Comparison of ENCODE assay signal across 10 cellular contexts in genomic region chr15:93037341-93038063, GRCh38. TPM values are rescaled to one million over a fixed set of nuclear protein-coding genes. Genes with fewer than 3 reads are reported as not detected.
DNase-seq lines count a peak whose midpoint lies in the region; ATAC-seq and TF ChIP-seq lines count a peak whose summit lies in the region.
"Had no signal": no experiment of that assay in that cellular context is flagged by ENCODE, and none has a peak within 500 bp of the region (broad histone marks: within the 10 kb centered on the region; RNA-seq: fewer than 3 reads in every experiment).

No MANE protein-coding gene starts in this region.

- no peaks in the 10 kb centered on the region for H3K36me3 ChIP-seq in SK-N-SH (replicated peaks in 1 of 2; ENCODE audit: control insufficient read depth in 1 of 2, insufficient read depth in 2 of 2, low read length in 1 of 2)
- H3K36me3 ChIP-seq in adipocyte (ENCODE audit: control insufficient read depth, insufficient read depth, low read length, severe bottlenecking): no peaks in the 10 kb centered on the region
- H3K36me3 ChIP-seq in tibial nerve: peaks cover 0 to 17% (median 0%) of the 10 kb centered on the region in 3 donors

- no peak overlapping the region for H3K4me2 ChIP-seq in SK-N-SH

- no peak for TF ChIP-seq RAD21 in SK-N-SH (IDR thresholded peaks at IDR 0.05; ENCODE audit: low read length)

- H3K27me3 ChIP-seq in SK-N-SH (ENCODE audit: insufficient read depth) (no peaks in the 10 kb centered on the region), adipocyte (replicated peaks; ENCODE audit: control insufficient read depth, insufficient read depth, low read length) (peaks cover 3% of the 10 kb centered on the region), tibial nerve (no peaks in the 10 kb centered on the region)

- H4K20me1 ChIP-seq in SK-N-SH (ENCODE audit: insufficient read depth): no peaks in the 10 kb centered on the region

- 78% methylated on average over 14 of the region's 17 CpGs for WGBS in SK-N-SH (ENCODE audit: low lambda C conversion rate)
- WGBS in tibial nerve, 2 donors: 14 to 25% methylated on average over 14 to 16 of the region's 17 CpGs

- H3K4me1 ChIP-seq in SK-N-SH (ENCODE audit: control insufficient read depth in 1 of 2, insufficient read depth in 2 of 2, low read depth in 1 of 2, low read length in 1 of 2) (peaks cover 0 to 8% of the 10 kb centered on the region in 2 experiments; a peak in 1 of 4 replicates), adipocyte (ENCODE audit: control insufficient read depth, insufficient read depth, low read length) (peaks cover 8% of the 10 kb centered on the region), tibial nerve (peaks cover 0 to 25% (median 14%) of the 10 kb centered on the region in 4 donors)

- H3K9me2 ChIP-seq in SK-N-SH: no peaks in the 10 kb centered on the region

- H3K4me3 ChIP-seq in SK-N-SH (ENCODE audit: low read depth in 2 of 2, low read length in 1 of 2) (no peak overlapping the region), adipocyte (ENCODE audit: low read length) (no peak overlapping the region), tibial nerve (no peak overlapping the region)

- TF ChIP-seq POLR2A in tibial nerve (IDR thresholded peaks at IDR 0.05): no peak

- H2AFZ ChIP-seq in SK-N-SH (ENCODE audit: low read depth): no peak overlapping the region

- no peak overlapping the region for H3K27ac ChIP-seq in SK-N-SH (ENCODE audit: low read depth in 2 of 2, low read length in 1 of 2)
- H3K27ac ChIP-seq in tibial nerve: peak overlapping the region in 2 of 4 donors; percentile 6 to 42

- H3K9ac ChIP-seq in SK-N-SH (no peak overlapping the region), adipocyte (ENCODE audit: low read length) (no peak overlapping the region)

- ATAC-seq in SK-N-SH treated with all-trans-retinoic acid at 6 μM for 48 hours: no peak; the same call in 2 of the 3 replicates
- ATAC-seq in GM21717 (IDR thresholded peaks at IDR 0.05; ENCODE audit: unreplicated experiment): no peak
- no peak for ATAC-seq in GM19023 (IDR thresholded peaks at IDR 0.05; ENCODE audit: unreplicated experiment)

- H3K79me2 ChIP-seq in SK-N-SH (ENCODE audit: insufficient read depth): no peaks in the 10 kb centered on the region

- POLR2A ChIA-PET in SK-N-SH (lab: Yijun Ruan, JAX): no interaction called here

- TF ChIP-seq CTCF in SK-N-SH (IDR thresholded peaks at IDR 0.05) (no peak), tibial nerve (IDR thresholded peaks at IDR 0.05) (peak in 4 of 5 experiments; percentile 22 to 36 (median 28))

- peak; percentile 34 for DNase-seq in SK-N-SH
- DNase-seq in adipocyte (ENCODE audit: low read depth): peak; percentile 58
- peak; percentile 67 to 69 for DNase-seq in hippocampal formation (lab: John Stamatoyannopoulos, UW)
- DNase-seq in tibial nerve (ENCODE audit: low spot score in 2 of 2): peak; percentile 62 to 67
- DNase-seq in DMS114 treated with DMSO at 0.1 percent for 48 hours (lab: John Stamatoyannopoulos, UW; ENCODE audit: unreplicated experiment): no peak
- DNase-seq: CD4-positive, CD25-positive, alpha-beta regulatory T cell; naive B cell had no signal

- no peaks in the 10 kb centered on the region for H3K9me3 ChIP-seq in SK-N-SH
- no peaks in the 10 kb centered on the region for H3K9me3 ChIP-seq in adipocyte (ENCODE audit: control insufficient read depth, low read length)
- H3K9me3 ChIP-seq in tibial nerve: no peaks in the 10 kb centered on the region

- no peaks in the 10 kb centered on the region for H3F3A ChIP-seq in SK-N-SH (replicated peaks; ENCODE audit: insufficient read depth)

- CTCF ChIA-PET in SK-N-SH (lab: Yijun Ruan, JAX): interaction anchor here (0.8 to 4.9 kb wide), 12 partner anchors 9 to 1085 kb away, joined by 3 to 68 read pairs (median 3); no protein-coding TSS in a partner anchor

- TF ChIP-seq EP300 in SK-N-SH (IDR thresholded peaks at IDR 0.05; ENCODE audit: borderline replicate concordance in 1 of 2, low read depth in 1 of 2, low read length in 1 of 2): no peak
- peak in 1 of 2 donors; percentile 66 for TF ChIP-seq EP300 in tibial nerve (IDR thresholded peaks at IDR 0.05)

TF ChIP-seq in SK-N-SH, 30 proteins besides CTCF, POLR2A, EP300 and RAD21:
- TF ChIP-seq YY1 (IDR thresholded peaks at IDR 0.05; ENCODE audit: low read depth): no peak
TF ChIP-seq in SK-N-SH: peak in this region for 0.

TF ChIP-seq in SK-N-SH treated with all-trans-retinoic acid at 6 μM for 48 hours, 23 proteins besides CTCF, POLR2A, EP300 and RAD21:
- TF ChIP-seq ZFP30 (CRISPR knock-in tag; IDR thresholded peaks at IDR 0.05): no peak
- TF ChIP-seq ZNF565 (CRISPR knock-in tag; conservative IDR thresholded peaks at IDR 0.05; ENCODE audit: low read depth): no peak
- no peak for TF ChIP-seq ZC3H10 (CRISPR knock-in tag; IDR thresholded peaks at IDR 0.05)
- TF ChIP-seq PATZ1 (CRISPR knock-in tag; IDR thresholded peaks at IDR 0.05; ENCODE audit: borderline replicate concordance): no peak
- no peak for TF ChIP-seq PPARA (CRISPR knock-in tag; IDR thresholded peaks at IDR 0.05; ENCODE audit: borderline replicate concordance)
- no peak for TF ChIP-seq GLIS3 (CRISPR knock-in tag; IDR thresholded peaks at IDR 0.05)
- TF ChIP-seq TOX (CRISPR knock-in tag; IDR thresholded peaks at IDR 0.05; ENCODE audit: borderline replicate concordance): no peak
- TF ChIP-seq ZNF8 (CRISPR knock-in tag; IDR thresholded peaks at IDR 0.05): no peak
- no peak for TF ChIP-seq BACH2 (CRISPR knock-in tag; IDR thresholded peaks at IDR 0.05; ENCODE audit: borderline replicate concordance)

RNA-seq across cellular contexts. Expression of gene RGMA, which starts 51.5 kb away (rescaled TPM):
- 0.76 and 1.5 TPM in 2 replicates for polyA plus RNA-seq in SK-N-SH (2012; rRNA removed)
- polyA plus RNA-seq in SK-N-SH (2012; cell fraction: cytosol; rRNA removed): 0.76 and 1.3 TPM in 2 replicates
- polyA plus RNA-seq in SK-N-SH (2012; cell fraction: nucleus; rRNA removed): 1.2 and 1.3 TPM in 2 replicates
- 100 to 1,000 TPM in 1 of 4 donors, 10 to 100 TPM in 3; 28.2 to 110 (median 45.6) TPM for total RNA-seq in tibial nerve
- polyA plus RNA-seq: CD4-positive, CD25-positive, alpha-beta regulatory T cell had no signal
